In genomic region chr15:101025896-101026631, GRCh38 we compare ENCODE assay signal across 27 cellular contexts.
A peak's percentile ranks its signal among the peaks of the same experiment; 100 is the strongest.
DNase-seq lines count a peak whose midpoint lies in the region; ATAC-seq, FAIRE-seq and TF ChIP-seq lines count a peak whose summit lies in the region.
"Had no signal": no experiment of that assay in that cellular context is flagged by ENCODE, and none has a peak within 500 bp of the region (broad histone marks: within the 10 kb centered on the region; RNA-seq: fewer than 3 reads in every experiment).

No MANE protein-coding gene starts in this region.

- peaks cover 6% of the 10 kb centered on the region for H3K27me3 Mint-ChIP-seq in activated CD8-positive, alpha-beta T cell treated with anti-CD3 and anti-CD28 coated beads, Interleukin-2, amount 10 ng/mL, durations not matched to agents 7 days and 5 days (ENCODE audit: low read depth)
- H3K27me3 Mint-ChIP-seq in activated CD8-positive, alpha-beta T cell treated with anti-CD3 and anti-CD28 coated beads for 36 hours: peaks cover 3% of the 10 kb centered on the region
- H3K27me3 Mint-ChIP-seq: activated naive CD8-positive, alpha-beta T cell treated with anti-CD3 and anti-CD28 coated beads for 36 hours; memory B cell had no signal

- intact Hi-C loops in activated CD8-positive, alpha-beta T cell treated with anti-CD3 and anti-CD28 coated beads for 36 hours (cut with micrococcal nuclease): no loop called here
- intact Hi-C loops in transverse colon (cut with DNase I; ENCODE audit: low total_unique reads): no loop called here

- H4K5ac ChIP-seq in H1 (ENCODE audit: insufficient read length, low read depth, low read length): no peak overlapping the region

- no peaks in the 10 kb centered on the region for H3K79me2 ChIP-seq in H1 (ENCODE audit: control insufficient read depth in 1 of 2, insufficient read depth in 2 of 2, low read length in 2 of 2)

- no peak overlapping the region for H4K91ac ChIP-seq in H1 (replicated peaks; ENCODE audit: insufficient read length, low read length)
- H4K91ac ChIP-seq in neuronal stem cell (ENCODE audit: low read depth, low read length, poor library complexity): peak overlapping the region; percentile 81

- H3K79me1 ChIP-seq in H1 (ENCODE audit: low read depth, low read length): no peaks in the 10 kb centered on the region
- H3K79me1 ChIP-seq in neuronal stem cell (ENCODE audit: low read depth, low read length): no peaks in the 10 kb centered on the region

- no peak for TF ChIP-seq CTCF in activated CD8-positive, alpha-beta T cell treated with anti-CD3 and anti-CD28 coated beads for 36 hours (IDR thresholded peaks at IDR 0.05)
- TF ChIP-seq CTCF in H1 (IDR thresholded peaks at IDR 0.05; ENCODE audit: control extremely low read depth in 1 of 3, insufficient read depth in 1 of 3, low read depth in 1 of 3, low read length in 3 of 3): no peak
- no peak for TF ChIP-seq CTCF in transverse colon (IDR thresholded peaks at IDR 0.05)

- H2BK15ac ChIP-seq in H1 (ENCODE audit: low read length) (no peak overlapping the region), neuronal stem cell (ENCODE audit: low read length) (no peak overlapping the region)

- no peak overlapping the region for H3K9ac ChIP-seq in H1 (replicated peaks in 1 of 4; ENCODE audit: extremely low read depth in 1 of 4, low read depth in 3 of 4, low read length in 3 of 4)
- H3K9ac ChIP-seq in neuronal stem cell (ENCODE audit: low read depth, low read length, poor library complexity): peak overlapping the region; percentile 7

- 93% methylated on average over 17 of the region's 17 CpGs; no CpG with 5 or more reads in 1 of the 2 experiments for WGBS in H1 (ENCODE audit: extremely low coverage in 1 of 2, insufficient coverage in 1 of 2, insufficient read length in 1 of 2, insufficient replicate concordance in 2 of 2, low coverage in 1 of 2, low lambda C conversion rate in 2 of 2, missing lambda C conversion rate in 1 of 2), 2 experiments
- no CpG with 5 or more reads among the region's 17 CpGs for WGBS in neuronal stem cell (ENCODE audit: extremely low coverage in 2 of 2, insufficient read length in 2 of 2, insufficient replicate concordance in 1 of 2), 2 donors
- 94% methylated on average over 17 of the region's 17 CpGs; no CpG with 5 or more reads in 1 of the 2 donors for WGBS in transverse colon (ENCODE audit: low coverage in 1 of 2), 2 donors

- H2BK12ac ChIP-seq in H1 (ENCODE audit: low read depth, low read length) (no peak overlapping the region), neuronal stem cell (ENCODE audit: low read length) (no peak overlapping the region)

- H4K8ac ChIP-seq in H1 (ENCODE audit: extremely low read depth, insufficient read depth, low read length) (no peak overlapping the region), neuronal stem cell (ENCODE audit: low read depth, low read length) (peak overlapping the region; percentile 74)

- H3K4me2 ChIP-seq in H1 (ENCODE audit: insufficient read depth in 1 of 2, low read depth in 2 of 2, low read length in 2 of 2): no peak overlapping the region
- H3K4me2 ChIP-seq in neuronal stem cell (ENCODE audit: insufficient read depth, low read length, poor library complexity, severe bottlenecking): no peak overlapping the region

- no peaks in the 10 kb centered on the region for H3K36me3 ChIP-seq in H1 (ENCODE audit: control insufficient read depth in 2 of 4, insufficient read depth in 4 of 4, low read length in 3 of 4)
- no peaks in the 10 kb centered on the region for H3K36me3 ChIP-seq in neuronal stem cell (replicated peaks in 1 of 2; ENCODE audit: control insufficient read depth in 2 of 2, insufficient read depth in 2 of 2, low read length in 2 of 2)
- H3K36me3 ChIP-seq in transverse colon: peaks cover 0 to 15% (median 3%) of the 10 kb centered on the region in 4 donors

- DNase-seq in activated CD8-positive, alpha-beta T cell treated with anti-CD3 and anti-CD28 coated beads, Interleukin-2, amount 10 ng/mL, durations not matched to agents 7 days and 5 days: peak; percentile 15
- no peak for DNase-seq in activated CD8-positive, alpha-beta T cell treated with anti-CD3 and anti-CD28 coated beads for 36 hours
- DNase-seq in H1 (ENCODE audit: low read depth in 1 of 2, low spot score in 2 of 2) (peak in 1 of 2 experiments; percentile 34), neuronal stem cell (ENCODE audit: low spot score) (no peak), transverse colon (peak; percentile 6), NCI-H1105 (lab: John Stamatoyannopoulos, UW) (no peak), AML-193 (lab: John Stamatoyannopoulos, UW) (no peak)
- DNase-seq: 8988T; activated naive CD8-positive, alpha-beta T cell treated with anti-CD3 and anti-CD28 coated beads for 36 hours; CD8-positive, alpha-beta memory T cell; effector memory CD8-positive, alpha-beta T cell; esophagus squamous epithelium; GDM1; MM.1S; NCI-H1436; NCI-H2171; NCI-H524; stimulated activated CD4-positive, alpha-beta T cell treated with anti-CD3 and anti-CD28 coated beads, Interleukin-1b, Interleukin-23, amount 100 ng/mL, for 48 hours had no signal

- H3K23me2 ChIP-seq in H1 (ENCODE audit: low read depth, low read length): no peaks in the 10 kb centered on the region; the same call in 1 of the 2 replicates

- TF ChIP-seq POLR2A in H1 (IDR thresholded peaks at IDR 0.05; ENCODE audit: control extremely low read depth in 1 of 2, low read depth in 2 of 2, low read length in 2 of 2): no peak
- TF ChIP-seq POLR2A in transverse colon (IDR thresholded peaks at IDR 0.05): no peak

- H2BK120ac ChIP-seq in H1 (replicated peaks; ENCODE audit: low read depth, low read length) (no peak overlapping the region), neuronal stem cell (ENCODE audit: low read depth, low read length) (no peak overlapping the region)

- H3K14ac ChIP-seq in H1 (ENCODE audit: insufficient read length) (no peak overlapping the region), neuronal stem cell (ENCODE audit: low read length) (no peak overlapping the region)

- H3K4me1 Mint-ChIP-seq in activated CD8-positive, alpha-beta T cell treated with anti-CD3 and anti-CD28 coated beads, Interleukin-2, amount 10 ng/mL, durations not matched to agents 7 days and 5 days (ENCODE audit: low read depth): no peaks in the 10 kb centered on the region
- no peaks in the 10 kb centered on the region for H3K4me1 Mint-ChIP-seq in activated CD8-positive, alpha-beta T cell treated with anti-CD3 and anti-CD28 coated beads for 36 hours (ENCODE audit: low read depth)
- H3K4me1 Mint-ChIP-seq: activated naive CD8-positive, alpha-beta T cell treated with anti-CD3 and anti-CD28 coated beads for 36 hours; activated T-helper 17 cell treated with anti-CD3 and anti-CD28 coated beads, Interleukin-2, amount 50 U/mL, for 72 hours; CD8-positive, alpha-beta memory T cell; memory B cell; naive thymus-derived CD4-positive, alpha-beta T cell had no signal

- H4K20me1 ChIP-seq in H1 (replicated peaks in 1 of 2; ENCODE audit: control insufficient read depth in 1 of 2, insufficient read depth in 2 of 2, low read length in 2 of 2): no peaks in the 10 kb centered on the region

- H2AFZ ChIP-seq in H1 (ENCODE audit: low read length) (no peak overlapping the region), neuronal stem cell (ENCODE audit: low read length) (no peak overlapping the region)

- CTCF ChIA-PET in activated CD8-positive, alpha-beta T cell treated with anti-CD3 and anti-CD28 coated beads, Interleukin-2, amount 10 ng/mL, durations not matched to agents 7 days and 5 days (lab: Charles Lee): no interaction called here
- CTCF ChIA-PET in activated CD8-positive, alpha-beta T cell treated with anti-CD3 and anti-CD28 coated beads for 36 hours (lab: Charles Lee): no interaction called here
- CTCF ChIA-PET in H1 (lab: Charles Lee; ENCODE audit: partially characterized antibody): interaction anchor here (1.0 to 1.5 kb wide), 2 partner anchors 9 to 18 kb away, joined by 4 to 8 read pairs; no protein-coding TSS in a partner anchor

- TF ChIP-seq EP300 in H1 (IDR thresholded peaks at IDR 0.05; ENCODE audit: borderline replicate concordance in 1 of 2, low read depth in 2 of 2, low read length in 2 of 2): no peak
- TF ChIP-seq EP300 in transverse colon (IDR thresholded peaks at IDR 0.05; ENCODE audit: low read depth): no peak

- no peak for ATAC-seq in activated CD8-positive, alpha-beta T cell treated with anti-CD3 and anti-CD28 coated beads, Interleukin-2, amount 10 ng/mL, durations not matched to agents 7 days and 5 days
- ATAC-seq in activated CD8-positive, alpha-beta T cell treated with anti-CD3 and anti-CD28 coated beads for 36 hours: no peak
- ATAC-seq in HG02981 (IDR thresholded peaks at IDR 0.05; ENCODE audit: unreplicated experiment): no peak
- ATAC-seq: activated T-helper 17 cell treated with anti-CD3 and anti-CD28 coated beads, Interleukin-2, amount 50 U/mL, for 72 hours; effector memory CD8-positive, alpha-beta T cell; naive thymus-derived CD4-positive, alpha-beta T cell; stimulated activated effector memory CD8-positive, alpha-beta T cell treated with anti-CD3 and anti-CD28 coated beads, Interleukin-12 subunit alpha, Interleukin-12 subunit beta, amount 100 ng/mL, for 72 hours; WTC11 had no signal

- H3K9me3 Mint-ChIP-seq in activated CD8-positive, alpha-beta T cell treated with anti-CD3 and anti-CD28 coated beads, Interleukin-2, amount 10 ng/mL, durations not matched to agents 7 days and 5 days (ENCODE audit: insufficient read depth): no peaks in the 10 kb centered on the region
- no peaks in the 10 kb centered on the region for H3K9me3 Mint-ChIP-seq in activated CD8-positive, alpha-beta T cell treated with anti-CD3 and anti-CD28 coated beads for 36 hours
- H3K9me3 Mint-ChIP-seq: activated naive CD8-positive, alpha-beta T cell treated with anti-CD3 and anti-CD28 coated beads for 36 hours; activated T-helper 17 cell treated with anti-CD3 and anti-CD28 coated beads, Interleukin-2, amount 50 U/mL, for 72 hours; CD8-positive, alpha-beta memory T cell; effector memory CD8-positive, alpha-beta T cell; memory B cell; stimulated activated effector memory CD8-positive, alpha-beta T cell treated with anti-CD3 and anti-CD28 coated beads, Interleukin-12 subunit alpha, Interleukin-12 subunit beta, amount 100 ng/mL, for 72 hours; WTC11 had no signal

- H3K27ac Mint-ChIP-seq in activated CD8-positive, alpha-beta T cell treated with anti-CD3 and anti-CD28 coated beads, Interleukin-2, amount 10 ng/mL, durations not matched to agents 7 days and 5 days: no peak overlapping the region
- H3K27ac Mint-ChIP-seq in activated CD8-positive, alpha-beta T cell treated with anti-CD3 and anti-CD28 coated beads for 36 hours: no peak overlapping the region
- H3K27ac Mint-ChIP-seq: activated naive CD8-positive, alpha-beta T cell treated with anti-CD3 and anti-CD28 coated beads for 36 hours; CD8-positive, alpha-beta memory T cell; effector memory CD8-positive, alpha-beta T cell; memory B cell; WTC11 had no signal

- H3K36me3 Mint-ChIP-seq in activated CD8-positive, alpha-beta T cell treated with anti-CD3 and anti-CD28 coated beads, Interleukin-2, amount 10 ng/mL, durations not matched to agents 7 days and 5 days (ENCODE audit: low read depth): no peaks in the 10 kb centered on the region
- no peaks in the 10 kb centered on the region for H3K36me3 Mint-ChIP-seq in activated CD8-positive, alpha-beta T cell treated with anti-CD3 and anti-CD28 coated beads for 36 hours (ENCODE audit: low read depth)
- H3K36me3 Mint-ChIP-seq: activated naive CD8-positive, alpha-beta T cell treated with anti-CD3 and anti-CD28 coated beads for 36 hours; CD8-positive, alpha-beta memory T cell; naive thymus-derived CD4-positive, alpha-beta T cell; stimulated activated effector memory CD8-positive, alpha-beta T cell treated with anti-CD3 and anti-CD28 coated beads, Interleukin-12 subunit alpha, Interleukin-12 subunit beta, amount 100 ng/mL, for 72 hours; WTC11 had no signal

- TF ChIP-seq RAD21 in H1 (IDR thresholded peaks at IDR 0.05 in 1 of 2, conservative IDR thresholded peaks at IDR 0.05 in 1 of 2; ENCODE audit: low read depth in 2 of 2, low read length in 2 of 2): no peak

- H3K18ac ChIP-seq in H1 (ENCODE audit: extremely low read depth, low read length) (no peak overlapping the region), neuronal stem cell (ENCODE audit: low read length) (no peak overlapping the region)

- H3K4me1 ChIP-seq in H1 (replicated peaks in 1 of 4; ENCODE audit: control insufficient read depth in 3 of 4, insufficient read depth in 4 of 4, low read length in 3 of 4) (no peaks in the 10 kb centered on the region; a peak in 1 of 7 replicates), neuronal stem cell (ENCODE audit: control insufficient read depth in 2 of 2, insufficient read depth in 1 of 2, low read depth in 1 of 2, low read length in 2 of 2) (peaks cover 2 to 15% of the 10 kb centered on the region in 2 donors), transverse colon (no peaks in the 10 kb centered on the region)
- H3K4me1 ChIP-seq: HAP-1, tibial artery had no signal

- no peak overlapping the region for H2BK20ac ChIP-seq in H1 (ENCODE audit: low read length)

- H2BK5ac ChIP-seq in H1 (ENCODE audit: low read depth, low read length): peak overlapping the region; percentile 5; the same call in 1 of the 2 replicates
- H2BK5ac ChIP-seq in neuronal stem cell (ENCODE audit: low read length): no peak overlapping the region

- no peak overlapping the region for H2AK5ac ChIP-seq in H1 (ENCODE audit: low read depth, low read length)
- H2AK5ac ChIP-seq in neuronal stem cell (ENCODE audit: low read depth, low read length): peak overlapping the region; percentile 13

- H3K56ac ChIP-seq in H1 (replicated peaks; ENCODE audit: insufficient read length, low read depth, low read length): no peak overlapping the region

- H3K9me3 ChIP-seq in H1 (ENCODE audit: insufficient read depth in 2 of 2, low read depth in 1 of 2, low read length in 1 of 2) (no peaks in the 10 kb centered on the region), neuronal stem cell (replicated peaks in 1 of 2; ENCODE audit: control insufficient read depth in 2 of 2, insufficient read depth in 1 of 2, low read depth in 1 of 2, low read length in 2 of 2) (no peaks in the 10 kb centered on the region), transverse colon (no peaks in the 10 kb centered on the region)
- H3K9me3 ChIP-seq: esophagus squamous epithelium, HAP-1, tibial artery had no signal

- POLR2A ChIA-PET in activated CD8-positive, alpha-beta T cell treated with anti-CD3 and anti-CD28 coated beads, Interleukin-2, amount 10 ng/mL, durations not matched to agents 7 days and 5 days (lab: Charles Lee): no interaction called here
- POLR2A ChIA-PET in activated CD8-positive, alpha-beta T cell treated with anti-CD3 and anti-CD28 coated beads for 36 hours (lab: Charles Lee): no interaction called here
- POLR2A ChIA-PET in H1 (lab: Charles Lee; ENCODE audit: partially characterized antibody): interaction anchor here (1.3 kb wide), 1 partner anchor 42 kb away, joined by 3 read pairs; no protein-coding TSS in a partner anchor

- H3K4ac ChIP-seq in H1 (replicated peaks; ENCODE audit: insufficient read length, low read depth, low read length): no peak overlapping the region
- H3K4ac ChIP-seq in neuronal stem cell (ENCODE audit: low read length): no peak overlapping the region

- H3K4me3 ChIP-seq in H1 (ENCODE audit: extremely low read depth in 1 of 4, insufficient read depth in 2 of 4, low read depth in 3 of 4, low read length in 4 of 4) (no peak overlapping the region), neuronal stem cell (ENCODE audit: low read length in 2 of 2) (no peak overlapping the region), transverse colon (no peak overlapping the region)
- H3K4me3 ChIP-seq: esophagus squamous epithelium, HAP-1, SK-N-MC, tibial artery had no signal

- in situ Hi-C loops in transverse colon (cut with MboI; ENCODE audit: low pct_ligation_motif_present in 1 of 4, low pct_unique_long_range_greater_than_20kb in 1 of 4, low sequenced_read_pairs in 3 of 4): no loop called here

- H3K27ac ChIP-seq in H1 (ENCODE audit: low read depth, low read length): no peak overlapping the region
- no peak overlapping the region for H3K27ac ChIP-seq in neuronal stem cell (replicated peaks; ENCODE audit: low read length)
- no peak overlapping the region for H3K27ac ChIP-seq in transverse colon
- H3K27ac ChIP-seq: esophagus squamous epithelium, SK-N-MC, tibial artery had no signal

- FAIRE-seq in H1 (lab: Jason Lieb, UNC): no peak

- H3K23ac ChIP-seq in H1 (ENCODE audit: insufficient read length) (no peak overlapping the region), neuronal stem cell (ENCODE audit: low read depth, low read length, poor library complexity) (no peak overlapping the region)

- no peak overlapping the region for H3K4me3 Mint-ChIP-seq in activated CD8-positive, alpha-beta T cell treated with anti-CD3 and anti-CD28 coated beads, Interleukin-2, amount 10 ng/mL, durations not matched to agents 7 days and 5 days
- no peak overlapping the region for H3K4me3 Mint-ChIP-seq in activated CD8-positive, alpha-beta T cell treated with anti-CD3 and anti-CD28 coated beads for 36 hours
- H3K4me3 Mint-ChIP-seq: activated naive CD8-positive, alpha-beta T cell treated with anti-CD3 and anti-CD28 coated beads for 36 hours; activated T-helper 17 cell treated with anti-CD3 and anti-CD28 coated beads, Interleukin-2, amount 50 U/mL, for 72 hours; CD8-positive, alpha-beta memory T cell; effector memory CD8-positive, alpha-beta T cell; memory B cell; naive thymus-derived CD4-positive, alpha-beta T cell; stimulated activated effector memory CD8-positive, alpha-beta T cell treated with anti-CD3 and anti-CD28 coated beads, Interleukin-12 subunit alpha, Interleukin-12 subunit beta, amount 100 ng/mL, for 72 hours; WTC11 had no signal

- H3K27me3 ChIP-seq in H1 (replicated peaks in 1 of 4; ENCODE audit: control insufficient read depth in 3 of 4, extremely low read depth in 1 of 4, insufficient read depth in 3 of 4, low read length in 3 of 4) (no peaks in the 10 kb centered on the region; a peak in 1 of 7 replicates), neuronal stem cell (ENCODE audit: control insufficient read depth in 3 of 3, insufficient read depth in 3 of 3, low read depth in 1 of 3, low read length in 3 of 3) (no peaks in the 10 kb centered on the region), transverse colon (no peaks in the 10 kb centered on the region)
- H3K27me3 ChIP-seq: esophagus squamous epithelium, tibial artery had no signal

Comparison
In these comparisons a context has a peak if more than half of its experiments do, and no peak if none do; other contexts are left out.
1. DNase-seq: peak in activated CD8-positive, alpha-beta T cell treated with anti-CD3 and anti-CD28 coated beads, Interleukin-2, amount 10 ng/mL, durations not matched to agents 7 days and 5 days (single experiment) and transverse colon (single experiment); none in activated CD8-positive, alpha-beta T cell treated with anti-CD3 and anti-CD28 coated beads for 36 hours (single experiment), neuronal stem cell (single experiment), NCI-H1105 (single experiment) and AML-193 (0 of 2).